ENCODE assay signal across 20 cellular contexts in the genomic region with DNA sequence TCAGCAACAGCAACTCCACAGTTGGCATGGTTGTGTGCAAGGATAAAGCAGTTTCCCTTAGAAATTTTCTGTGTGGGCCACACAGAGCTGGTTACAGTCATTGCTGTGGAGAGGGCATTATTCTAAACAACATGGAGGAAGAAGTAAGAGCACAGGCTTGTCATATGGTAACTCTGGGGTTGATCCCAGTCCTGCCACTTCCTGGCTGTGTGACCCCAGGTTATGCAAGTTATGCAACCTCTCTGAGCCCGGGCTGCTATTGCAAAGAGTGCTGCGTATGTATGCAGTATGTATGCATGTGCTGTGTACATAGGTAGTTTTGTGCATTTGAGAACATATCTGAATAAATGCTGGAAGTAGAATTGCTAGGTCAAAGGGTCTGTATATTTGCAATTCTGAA. TPM values are rescaled to one million over a fixed set of nuclear protein-coding genes. Genes with fewer than 3 reads are reported as not detected.
"Had no signal": no experiment of that assay in that cellular context is flagged by ENCODE, and none has a peak within 500 bp of the region (broad histone marks: within the 10 kb centered on the region; RNA-seq: fewer than 3 reads in every experiment).

No MANE protein-coding gene starts in this region.

- H3K27ac Mint-ChIP-seq: activated naive CD8-positive, alpha-beta T cell treated with anti-CD3 and anti-CD28 coated beads, Interleukin-2, amount 50 U/mL, for 24 hours; dendritic cell treated with granulocyte-macrophage colony-stimulating factor and Interleukin-4, amounts not matched to agents 40 ng/mL and 50 ng/mL, for 4 days; naive thymus-derived CD4-positive, alpha-beta T cell; stimulated activated effector memory CD8-positive, alpha-beta T cell treated with anti-CD3 and anti-CD28 coated beads, Interleukin-12 subunit alpha, Interleukin-12 subunit beta, amount 100 ng/mL, for 72 hours had no signal

- H3K36me3 Mint-ChIP-seq: stimulated activated effector memory CD8-positive, alpha-beta T cell treated with anti-CD3 and anti-CD28 coated beads, Interleukin-12 subunit alpha, Interleukin-12 subunit beta, amount 100 ng/mL, for 72 hours had no signal

- H3K4me3 Mint-ChIP-seq: activated naive CD8-positive, alpha-beta T cell treated with anti-CD3 and anti-CD28 coated beads, Interleukin-2, amount 50 U/mL, for 24 hours; dendritic cell treated with granulocyte-macrophage colony-stimulating factor and Interleukin-4, amounts not matched to agents 40 ng/mL and 50 ng/mL, for 4 days; naive thymus-derived CD4-positive, alpha-beta T cell; stimulated activated effector memory CD8-positive, alpha-beta T cell treated with anti-CD3 and anti-CD28 coated beads, Interleukin-12 subunit alpha, Interleukin-12 subunit beta, amount 100 ng/mL, for 72 hours had no signal

- H3K4me1 Mint-ChIP-seq: activated naive CD8-positive, alpha-beta T cell treated with anti-CD3 and anti-CD28 coated beads, Interleukin-2, amount 50 U/mL, for 24 hours had no signal

- DNase-seq: activated CD4-positive, alpha-beta T cell treated with anti-CD3 and anti-CD28 coated beads for 1 hour; activated CD4-positive, alpha-beta T cell treated with anti-CD3 and anti-CD28 coated beads, Interleukin-2, amount 50 U/mL, for 4 hours; activated gamma-delta T cell; activated naive CD4-positive, alpha-beta T cell treated with anti-CD3 and anti-CD28 coated beads, Interleukin-2, amount 50 U/mL, for 16 hours; activated naive CD8-positive, alpha-beta T cell treated with anti-CD3 and anti-CD28 coated beads, Interleukin-2, amount 50 U/mL, for 24 hours; activated T-cell treated with anti-CD3 and anti-CD28 coated beads for 4 hours; effector CD8-positive, alpha-beta T cell; erythroblast; foreskin keratinocyte; left colon; naive thymus-derived CD4-positive, alpha-beta T cell; small intestine; stimulated activated CD4-positive, alpha-beta T cell treated with anti-CD3 and anti-CD28 coated beads, Interleukin-2, amount 100 ng/mL, for 24 hours; T-helper 1 cell; upper lobe of right lung had no signal

- H3K9me3 Mint-ChIP-seq: activated naive CD8-positive, alpha-beta T cell treated with anti-CD3 and anti-CD28 coated beads, Interleukin-2, amount 50 U/mL, for 24 hours; dendritic cell treated with granulocyte-macrophage colony-stimulating factor and Interleukin-4, amounts not matched to agents 40 ng/mL and 50 ng/mL, for 4 days; stimulated activated effector memory CD8-positive, alpha-beta T cell treated with anti-CD3 and anti-CD28 coated beads, Interleukin-12 subunit alpha, Interleukin-12 subunit beta, amount 100 ng/mL, for 72 hours had no signal

- ATAC-seq: activated naive CD8-positive, alpha-beta T cell treated with anti-CD3 and anti-CD28 coated beads, Interleukin-2, amount 50 U/mL, for 24 hours; foreskin keratinocyte; left colon; naive thymus-derived CD4-positive, alpha-beta T cell; sciatic nerve; stimulated activated effector memory CD8-positive, alpha-beta T cell treated with anti-CD3 and anti-CD28 coated beads, Interleukin-12 subunit alpha, Interleukin-12 subunit beta, amount 100 ng/mL, for 72 hours; upper lobe of right lung had no signal

RNA-seq across cellular contexts. Expression of a gene that starts 9.1 kb away (rescaled TPM):
- total RNA-seq: activated CD8-positive, alpha-beta memory T cell treated with anti-CD3 and anti-CD28 coated beads for 36 hours; foreskin keratinocyte; glomerular endothelial cell; naive thymus-derived CD4-positive, alpha-beta T cell had no signal
